ENCODE assay signal across 10 cellular contexts in the genomic region with DNA sequence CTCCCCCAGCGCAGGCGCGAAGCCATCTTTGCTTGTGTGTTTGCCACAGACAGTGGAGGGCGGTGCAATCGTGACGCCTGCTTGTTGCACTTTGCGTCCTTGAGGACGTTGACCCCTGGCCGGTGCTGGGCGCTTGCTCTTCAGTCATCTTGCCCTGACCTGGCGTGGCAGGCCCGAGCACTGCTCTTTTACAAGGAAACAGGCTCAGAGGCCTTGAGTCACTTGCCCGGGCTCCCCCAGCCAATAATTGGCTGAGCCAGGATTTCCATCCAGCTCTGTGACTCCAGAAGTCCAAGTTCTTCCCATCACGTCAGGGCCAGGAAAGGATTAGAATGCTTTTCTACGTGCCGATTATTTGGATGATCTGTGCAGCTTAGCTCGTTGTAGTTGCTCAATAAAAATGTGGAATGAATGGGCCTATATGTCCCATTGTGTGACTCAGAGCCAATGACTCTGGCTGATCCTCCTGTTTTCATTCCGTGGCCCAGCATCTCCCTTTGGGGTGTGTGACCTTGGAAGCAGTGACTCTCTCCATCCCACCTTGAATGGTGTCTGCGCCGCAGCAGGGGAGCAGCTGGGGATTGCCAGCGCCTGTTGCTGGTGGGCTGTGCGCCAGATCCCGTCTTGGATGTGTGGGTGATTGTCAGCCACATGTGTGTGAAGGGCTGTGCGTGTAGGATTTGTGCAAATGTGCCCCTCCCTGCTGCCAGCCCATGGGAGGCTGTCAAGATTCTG.
DNase-seq lines count a peak whose midpoint lies in the region; ATAC-seq and TF ChIP-seq lines count a peak whose summit lies in the region.
"Had no signal": no experiment of that assay in that cellular context is flagged by ENCODE, and none has a peak within 500 bp of the region (broad histone marks: within the 10 kb centered on the region; RNA-seq: fewer than 3 reads in every experiment).

No MANE protein-coding gene starts in this region.

- H3K4me3 ChIP-seq in Panc1 (ENCODE audit: low read depth in 2 of 2, low read length in 2 of 2) (0 out of 4 replicates have a peak overlapping the region, but pooled peaks of 1 of the 2 experiments have one; percentile 5), ovary (no peak overlapping the region)

- peaks cover 8% of the 10 kb centered on the region for H3K4me1 Mint-ChIP-seq in CD14-positive monocyte

- in situ Hi-C loops in Panc1 (cut with HindIII; ENCODE audit: low pct_unique_long_range_greater_than_20kb, low sequenced_read_pairs): no loop called here

- CTCF ChIA-PET in Panc1 (lab: Charles Lee): interaction anchor here (1.7 kb wide), 1 partner anchor 24 kb away, joined by 11 read pairs; no protein-coding TSS in a partner anchor

- H3K9me3 Mint-ChIP-seq in CD14-positive monocyte: no peaks in the 10 kb centered on the region

- peaks cover 0 to 2% (median 0%) of the 10 kb centered on the region in 3 donors for H3K27me3 Mint-ChIP-seq in CD14-positive monocyte (ENCODE audit: low read depth in 3 of 3)

- TF ChIP-seq POLR2A in ovary (IDR thresholded peaks at IDR 0.05): no peak

- no peak overlapping the region for H3K27ac Mint-ChIP-seq in CD14-positive monocyte

- H3K4me3 Mint-ChIP-seq in CD14-positive monocyte: no peak overlapping the region

- intact Hi-C loops in CD14-positive monocyte (cut with micrococcal nuclease) (no loop called here), Panc1 (cut with micrococcal nuclease; ENCODE audit: unreplicated experiment) (no loop called here), ovary (cut with DNase I) (no loop called here)

- ATAC-seq in Panc1 (peak; percentile 56), HG03196 (IDR thresholded peaks at IDR 0.05; ENCODE audit: unreplicated experiment) (no peak), HG03520 (IDR thresholded peaks at IDR 0.05; ENCODE audit: unreplicated experiment) (no peak)

- peaks cover 0 to 2% of the 10 kb centered on the region in 2 donors for H3K36me3 Mint-ChIP-seq in CD14-positive monocyte

- H3K36me3 ChIP-seq in Panc1 (ENCODE audit: control insufficient read depth, insufficient read depth, low read length): no peaks in the 10 kb centered on the region
- H3K36me3 ChIP-seq in ovary: no peaks in the 10 kb centered on the region

- 16 to 35% (median 23%) methylated on average over 24 of the region's 24 CpGs for WGBS in ovary, 3 donors

- no peaks in the 10 kb centered on the region for H3K27me3 ChIP-seq in Panc1 (ENCODE audit: control insufficient read depth, insufficient read depth, low read length)
- H3K27me3 ChIP-seq in ovary: no peaks in the 10 kb centered on the region

- H3K27ac ChIP-seq in Panc1 (ENCODE audit: low read length): peak overlapping the region; percentile 93
- peak overlapping the region; percentile 41 to 74 for H3K27ac ChIP-seq in ovary
- H3K27ac ChIP-seq: HL-60 had no signal

- DNase-seq in CD14-positive monocyte (ENCODE audit: low spot score): peak; percentile 10
- DNase-seq in Panc1 (ENCODE audit: low read depth, low spot score): no peak
- peak; percentile 94 for DNase-seq in fibroblast of gingiva (ENCODE audit: low read depth)
- DNase-seq in ovary: peak; percentile 94 to 98 (median 96)
- no peak for DNase-seq in NCI-H1930 (lab: John Stamatoyannopoulos, UW)
- DNase-seq in MV-4-11 (lab: John Stamatoyannopoulos, UW): no peak
- DNase-seq: SHP77 had no signal

- H3K9me3 ChIP-seq in Panc1 (ENCODE audit: control insufficient read depth, insufficient read depth, low read depth, low read length): 0 out of 2 replicates have a peak, but pooled peaks cover 5% of the 10 kb centered on the region
- H3K9me3 ChIP-seq in ovary: no peaks in the 10 kb centered on the region

- POLR2A ChIA-PET in Panc1 (lab: Charles Lee): interaction anchor here (0.6 kb wide), 1 partner anchor 730 kb away, joined by 4 read pairs; no protein-coding TSS in a partner anchor

- peaks cover 71% of the 10 kb centered on the region for H3K4me1 ChIP-seq in Panc1 (ENCODE audit: control insufficient read depth, insufficient read depth, low read length)
- H3K4me1 ChIP-seq in ovary (ENCODE audit: insufficient read depth): peaks cover 34% of the 10 kb centered on the region

- no peak for TF ChIP-seq CTCF in CD14-positive monocyte (IDR thresholded peaks at IDR 0.05)
- TF ChIP-seq CTCF in Panc1 (IDR thresholded peaks at IDR 0.05): no peak
- no peak for TF ChIP-seq CTCF in ovary (IDR thresholded peaks at IDR 0.05)

- BruUV-seq in Panc1 (replicated peaks; lab: Mats Ljungman, UMichigan): no TSS peak

- TF ChIP-seq EP300 in ovary (IDR thresholded peaks at IDR 0.05): peak; percentile 41

Comparison
In these comparisons a context has a peak if more than half of its experiments do, and no peak if none do; other contexts are left out.
1. DNase-seq: peak in CD14-positive monocyte (single experiment), fibroblast of gingiva (single experiment) and ovary (5 of 5); none in Panc1 (single experiment), NCI-H1930 (0 of 2) and MV-4-11 (single experiment).